ENCODE assay signal across 16 cellular contexts in genomic region chr1:28267633-28268032, GRCh38.
"Had no signal": no experiment of that assay in that cellular context is flagged by ENCODE, and none has a peak within 500 bp of the region (broad histone marks: within the 10 kb centered on the region; RNA-seq: fewer than 3 reads in every experiment).

No MANE protein-coding gene starts in this region.

- H3K9me3 Mint-ChIP-seq: activated naive CD4-positive, alpha-beta T cell treated with anti-CD3 and anti-CD28 coated beads, Interleukin-2, amount 10 ng/mL, durations not matched to agents 7 days and 5 days; activated T-helper 2 cell treated with anti-CD3 and anti-CD28 coated beads, Interferon-gamma antibody, Interleukin-2, Interleukin-4, amounts not matched to agents 10 μg/mL and 5 μg/mL and 100 μg/mL, durations not matched to agents 14 hours and 24 hours and 36 hours; immature natural killer cell; natural killer cell treated with Interleukin-12 subunit alpha and Interleukin-12 subunit beta and Interleukin-15 and Interleukin-18, amount 100 ng/mL, for 72 hours; stimulated activated memory B cell treated with anti-CD40 and anti-IgM and Interleukin-4, amounts not matched to agents 10 μg/mL and 1 μg/mL and 100 μg/mL, for 72 hours had no signal

- H3K27me3 ChIP-seq: brain microvascular endothelial cell, esophagus muscularis mucosa, ovary, SJSA1, transverse colon had no signal

- H3K36me3 ChIP-seq: ovary, transverse colon had no signal

- H3K4me1 Mint-ChIP-seq: stimulated activated memory B cell treated with anti-CD40 and anti-IgM and Interleukin-4, amounts not matched to agents 10 μg/mL and 1 μg/mL and 100 μg/mL, for 72 hours had no signal

- H3K4me3 Mint-ChIP-seq: activated naive CD4-positive, alpha-beta T cell treated with anti-CD3 and anti-CD28 coated beads, Interleukin-2, amount 10 ng/mL, durations not matched to agents 7 days and 5 days; immature natural killer cell; natural killer cell treated with Interleukin-12 subunit alpha and Interleukin-12 subunit beta and Interleukin-15 and Interleukin-18, amount 100 ng/mL, for 72 hours; stimulated activated memory B cell treated with anti-CD40 and anti-IgM and Interleukin-4, amounts not matched to agents 10 μg/mL and 1 μg/mL and 100 μg/mL, for 72 hours had no signal

- H3K4me3 ChIP-seq: esophagus muscularis mucosa, ovary, SJSA1, transverse colon had no signal

- H3K36me3 Mint-ChIP-seq: natural killer cell treated with Interleukin-12 subunit alpha and Interleukin-12 subunit beta and Interleukin-15 and Interleukin-18, amount 100 ng/mL, for 72 hours had no signal

- H3K4me1 ChIP-seq: SJSA1 had no signal

- DNase-seq: activated CD4-positive, alpha-beta T cell treated with anti-CD3 and anti-CD28 coated beads for 48 hours; activated CD8-positive, alpha-beta memory T cell treated with anti-CD3 and anti-CD28 coated beads for 24 hours; activated naive CD4-positive, alpha-beta T cell treated with anti-CD3 and anti-CD28 coated beads, Interleukin-2, amount 10 ng/mL, durations not matched to agents 7 days and 5 days; brain microvascular endothelial cell; immature natural killer cell; left cardiac atrium; SW 1271; T-helper 9 cell; transverse colon had no signal

- H3K27ac ChIP-seq: brain microvascular endothelial cell, esophagus muscularis mucosa, SJSA1, transverse colon, VCaP had no signal

- H3K27me3 Mint-ChIP-seq: activated naive CD4-positive, alpha-beta T cell treated with anti-CD3 and anti-CD28 coated beads, Interleukin-2, amount 10 ng/mL, durations not matched to agents 7 days and 5 days; natural killer cell treated with Interleukin-12 subunit alpha and Interleukin-12 subunit beta and Interleukin-15 and Interleukin-18, amount 100 ng/mL, for 72 hours; stimulated activated memory B cell treated with anti-CD40 and anti-IgM and Interleukin-4, amounts not matched to agents 10 μg/mL and 1 μg/mL and 100 μg/mL, for 72 hours had no signal

- H3K27ac Mint-ChIP-seq: activated naive CD4-positive, alpha-beta T cell treated with anti-CD3 and anti-CD28 coated beads, Interleukin-2, amount 10 ng/mL, durations not matched to agents 7 days and 5 days; activated T-helper 2 cell treated with anti-CD3 and anti-CD28 coated beads, Interferon-gamma antibody, Interleukin-2, Interleukin-4, amounts not matched to agents 10 μg/mL and 5 μg/mL and 100 μg/mL, durations not matched to agents 14 hours and 24 hours and 36 hours; stimulated activated memory B cell treated with anti-CD40 and anti-IgM and Interleukin-4, amounts not matched to agents 10 μg/mL and 1 μg/mL and 100 μg/mL, for 72 hours had no signal

- H3K9me3 ChIP-seq: esophagus muscularis mucosa, ovary, SJSA1, transverse colon had no signal

- ATAC-seq: stimulated activated memory B cell treated with anti-CD40 and anti-IgM and Interleukin-4, amounts not matched to agents 10 μg/mL and 1 μg/mL and 100 μg/mL, for 72 hours had no signal
